ENCODE assay signal across 26 cellular contexts in the genomic region with DNA sequence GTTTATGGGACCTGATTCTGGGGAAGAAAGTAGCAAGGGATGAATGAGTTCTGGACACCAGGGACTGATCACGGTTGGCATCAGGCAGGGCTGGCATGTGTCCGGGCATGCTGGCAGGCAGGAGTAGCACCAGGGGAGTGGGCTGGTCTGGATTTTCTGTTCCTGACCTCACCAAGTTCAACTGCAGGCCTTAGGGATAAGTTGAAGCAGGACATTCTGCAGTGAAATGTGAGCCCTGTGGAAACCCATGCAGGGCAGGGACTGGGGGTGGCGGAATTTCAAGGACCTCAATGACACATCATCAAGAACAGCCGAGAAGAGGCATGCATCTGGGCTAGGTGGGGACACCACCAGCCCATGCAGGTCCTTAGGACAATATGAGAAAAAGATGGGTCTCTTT.
DNase-seq lines count a peak whose midpoint lies in the region; ATAC-seq, FAIRE-seq and TF ChIP-seq lines count a peak whose summit lies in the region.
"Had no signal": no experiment of that assay in that cellular context is flagged by ENCODE, and none has a peak within 500 bp of the region (broad histone marks: within the 10 kb centered on the region; RNA-seq: fewer than 3 reads in every experiment).

No MANE protein-coding gene starts in this region.

- H2BK12ac ChIP-seq in mesenchymal stem cell (ENCODE audit: low read length in 2 of 2), result peak overlapping the region; percentile 4 to 32

- no peak overlapping the region for H3K9ac ChIP-seq in mesenchymal stem cell (ENCODE audit: low read length)
- H3K9ac ChIP-seq: KMS-11, SK-N-SH had no signal

- no peaks in the 10 kb centered on the region for H3K36me3 ChIP-seq in CD8-positive, alpha-beta T cell (ENCODE audit: insufficient read depth, low read length)
- H3K36me3 ChIP-seq in bronchial epithelial cell (ENCODE audit: control insufficient read depth, insufficient read depth, low read length) (no peaks in the 10 kb centered on the region), mesenchymal stem cell (ENCODE audit: control insufficient read depth in 1 of 2, insufficient read depth in 2 of 2, low read depth in 1 of 2, low read length in 2 of 2) (no peaks in the 10 kb centered on the region)
- H3K36me3 ChIP-seq: Peyer's patch had no signal

- no peak overlapping the region for H3K4me3 ChIP-seq in CD8-positive, alpha-beta T cell (ENCODE audit: low read depth, low read length)
- H3K4me3 ChIP-seq in bronchial epithelial cell (ENCODE audit: low read depth, low read length) (no peak overlapping the region), mesenchymal stem cell (ENCODE audit: insufficient read depth in 1 of 2, low read depth in 1 of 2, low read length in 2 of 2) (no peak overlapping the region)
- H3K4me3 ChIP-seq: Peyer's patch had no signal

- no peak overlapping the region for H2AFZ ChIP-seq in mesenchymal stem cell (ENCODE audit: low read depth, low read length)

- H3K18ac ChIP-seq in mesenchymal stem cell (ENCODE audit: low read depth in 1 of 2, low read length in 2 of 2), result peak overlapping the region; percentile 23 to 75

- ATAC-seq in CD8-positive, alpha-beta T cell, result no peak
- no peak for ATAC-seq in stimulated activated effector memory CD8-positive, alpha-beta T cell treated with anti-CD3 and anti-CD28 coated beads, Interleukin-12 subunit alpha, Interleukin-12 subunit beta, amount 100 ng/mL, for 72 hours
- ATAC-seq in HG02798 (IDR thresholded peaks at IDR 0.05; ENCODE audit: poor library complexity, unreplicated experiment), result no peak
- ATAC-seq: HCT116 had no signal

- no peak for DNase-seq in CD8-positive, alpha-beta T cell
- peak; percentile 41 for DNase-seq in bronchial epithelial cell (ENCODE audit: low read depth)
- no peak for DNase-seq in mesenchymal stem cell
- no peak for DNase-seq in stimulated activated effector memory CD8-positive, alpha-beta T cell treated with anti-CD3 and anti-CD28 coated beads, Interleukin-12 subunit alpha, Interleukin-12 subunit beta, amount 100 ng/mL, for 72 hours (ENCODE audit: low spot score in 2 of 2)
- DNase-seq in activated CD4-positive, alpha-beta T cell treated with anti-CD3 and anti-CD28 coated beads, Interleukin-2, amount 50 U/mL, for 4 hours, result no peak
- DNase-seq in NCI-H1694 treated with DMSO at 0.1 percent for 48 hours (lab: John Stamatoyannopoulos, UW), result no peak
- DNase-seq: C1 segment of cervical spinal cord, Calu3, DMS153, NCI-H1048, NCI-H1417, NCI-H1694, NCI-H2081, NCI-H2227 treated with DMSO at 0.1 percent for 48 hours, NCI-H69, OCI-M1, Peyer's patch, SK-N-SH had no signal

- whole genome bisulfite sequencing in mesenchymal stem cell, result 85% methylated on average over 4 of the region's 4 CpGs

- H2BK5ac ChIP-seq in mesenchymal stem cell (ENCODE audit: low read depth, low read length, poor library complexity, severe bottlenecking), result no peak overlapping the region

- no peak overlapping the region for H3K23ac ChIP-seq in mesenchymal stem cell (ENCODE audit: low read length in 2 of 2)

- H4K8ac ChIP-seq in mesenchymal stem cell (ENCODE audit: low read length), result no peak overlapping the region

- intact Hi-C loops in CD8-positive, alpha-beta T cell (cut with DNase I, micrococcal nuclease), result no loop called here

- H4K91ac ChIP-seq in mesenchymal stem cell (ENCODE audit: low read length), result peak overlapping the region; percentile 20

- no peaks in the 10 kb centered on the region for H3K9me3 Mint-ChIP-seq in CD8-positive, alpha-beta T cell
- peaks cover 5% of the 10 kb centered on the region for H3K9me3 Mint-ChIP-seq in stimulated activated effector memory CD8-positive, alpha-beta T cell treated with anti-CD3 and anti-CD28 coated beads, Interleukin-12 subunit alpha, Interleukin-12 subunit beta, amount 100 ng/mL, for 72 hours

- no peak overlapping the region for H3K27ac ChIP-seq in CD8-positive, alpha-beta T cell (ENCODE audit: low read depth, low read length)
- no peak overlapping the region for H3K27ac ChIP-seq in mesenchymal stem cell (ENCODE audit: low read length, poor library complexity, severe bottlenecking)
- H3K27ac ChIP-seq: HL-60, KMS-11, Peyer's patch had no signal

- H3K27ac Mint-ChIP-seq in CD8-positive, alpha-beta T cell, result peak overlapping the region; percentile 55
- H3K27ac Mint-ChIP-seq in stimulated activated effector memory CD8-positive, alpha-beta T cell treated with anti-CD3 and anti-CD28 coated beads, Interleukin-12 subunit alpha, Interleukin-12 subunit beta, amount 100 ng/mL, for 72 hours, result peak overlapping the region; percentile 4
- H3K27ac Mint-ChIP-seq: IgD-negative memory B cell had no signal

- no peaks in the 10 kb centered on the region for H3K4me1 ChIP-seq in CD8-positive, alpha-beta T cell (ENCODE audit: insufficient read depth, low read length)
- H3K4me1 ChIP-seq in mesenchymal stem cell (ENCODE audit: control insufficient read depth, insufficient read depth, low read depth, low read length), result peaks cover 22% of the 10 kb centered on the region
- H3K4me1 ChIP-seq: Peyer's patch had no signal

- H3K4me1 Mint-ChIP-seq in CD8-positive, alpha-beta T cell (ENCODE audit: low read depth), result peaks cover 2% of the 10 kb centered on the region
- peaks cover 46% of the 10 kb centered on the region for H3K4me1 Mint-ChIP-seq in stimulated activated effector memory CD8-positive, alpha-beta T cell treated with anti-CD3 and anti-CD28 coated beads, Interleukin-12 subunit alpha, Interleukin-12 subunit beta, amount 100 ng/mL, for 72 hours
- H3K4me1 Mint-ChIP-seq: IgD-negative memory B cell had no signal

- H3K27me3 ChIP-seq in CD8-positive, alpha-beta T cell (ENCODE audit: insufficient read depth, low read length), result no peaks in the 10 kb centered on the region
- no peaks in the 10 kb centered on the region for H3K27me3 ChIP-seq in bronchial epithelial cell (ENCODE audit: control insufficient read depth, insufficient read depth, low read length)
- no peaks in the 10 kb centered on the region for H3K27me3 ChIP-seq in mesenchymal stem cell (ENCODE audit: control insufficient read depth in 1 of 2, insufficient read depth in 1 of 2, low read length in 2 of 2)
- H3K27me3 ChIP-seq: Peyer's patch had no signal

- no peak overlapping the region for H3K14ac ChIP-seq in mesenchymal stem cell (ENCODE audit: low read length in 2 of 2)

- peaks cover 2% of the 10 kb centered on the region for H3K27me3 Mint-ChIP-seq in CD8-positive, alpha-beta T cell (ENCODE audit: low read depth)

- H3K4ac ChIP-seq in mesenchymal stem cell (ENCODE audit: low read depth in 1 of 2, low read length in 2 of 2), result peak overlapping the region in 1 of 2 experiments; percentile 3

- H3K4me2 ChIP-seq in mesenchymal stem cell (ENCODE audit: low read length, poor library complexity, severe bottlenecking), result no peak overlapping the region
- H3K4me2 ChIP-seq: KMS-11, SK-N-SH had no signal

- CTCF ChIA-PET in CD8-positive, alpha-beta T cell (lab: Charles Lee), result interaction anchor here (0.6 kb wide), 1 partner anchor 93 kb away, joined by 3 read pairs; no protein-coding TSS in a partner anchor

- peak overlapping the region; percentile 7 for H2AK5ac ChIP-seq in mesenchymal stem cell (ENCODE audit: low read length, severe bottlenecking)

- H2BK120ac ChIP-seq in mesenchymal stem cell (ENCODE audit: low read depth, low read length), result peak overlapping the region; percentile 0

- no peak for TF ChIP-seq CTCF in CD8-positive, alpha-beta T cell (IDR thresholded peaks at IDR 0.05)
- TF ChIP-seq CTCF in bronchial epithelial cell (IDR thresholded peaks at IDR 0.05; ENCODE audit: insufficient read depth, low read length, severe bottlenecking), result no peak

- H3K36me3 Mint-ChIP-seq in CD8-positive, alpha-beta T cell, result no peaks in the 10 kb centered on the region
- no peaks in the 10 kb centered on the region for H3K36me3 Mint-ChIP-seq in stimulated activated effector memory CD8-positive, alpha-beta T cell treated with anti-CD3 and anti-CD28 coated beads, Interleukin-12 subunit alpha, Interleukin-12 subunit beta, amount 100 ng/mL, for 72 hours

- no peaks in the 10 kb centered on the region for H3K79me1 ChIP-seq in mesenchymal stem cell (replicated peaks; ENCODE audit: low read length, poor library complexity, severe bottlenecking)

- no peak overlapping the region for H2BK15ac ChIP-seq in mesenchymal stem cell (ENCODE audit: low read depth, poor library complexity, severe bottlenecking)

- FAIRE-seq in bronchial epithelial cell (lab: Jason Lieb, UNC), result no peak
- FAIRE-seq: A204.1, GM12892, H1 had no signal

- no peaks in the 10 kb centered on the region for H3K9me3 ChIP-seq in CD8-positive, alpha-beta T cell (ENCODE audit: low read length)
- H3K9me3 ChIP-seq in mesenchymal stem cell (ENCODE audit: control insufficient read depth, low read length), result no peaks in the 10 kb centered on the region
- H3K9me3 ChIP-seq: Peyer's patch, SK-N-SH had no signal

- POLR2A ChIA-PET in CD8-positive, alpha-beta T cell (lab: Charles Lee), result no interaction called here

- no peak overlapping the region for H3K4me3 Mint-ChIP-seq in CD8-positive, alpha-beta T cell
- peak overlapping the region; percentile 10 for H3K4me3 Mint-ChIP-seq in stimulated activated effector memory CD8-positive, alpha-beta T cell treated with anti-CD3 and anti-CD28 coated beads, Interleukin-12 subunit alpha, Interleukin-12 subunit beta, amount 100 ng/mL, for 72 hours
- H3K4me3 Mint-ChIP-seq: IgD-negative memory B cell had no signal
